In genomic region chr3:195909645-195910498, GRCh38 we compare ENCODE assay signal across 1 cellular context.
TF ChIP-seq lines count a peak whose summit lies in the region.

No MANE protein-coding gene starts in this region.

TF ChIP-seq in IMR-90, 13 proteins besides CTCF, POLR2A, EP300 and RAD21:
- TF ChIP-seq SMC3 (IDR thresholded peaks at IDR 0.05; ENCODE audit: low read depth, low read length) (no peak), MAZ (IDR thresholded peaks at IDR 0.05; ENCODE audit: borderline replicate concordance, low read depth, low read length) (peak; percentile 85)
TF ChIP-seq in IMR-90: peak in this region for 1.
